Comparison of ENCODE assay signal across 8 cellular contexts in genomic region chr2:240586919-240587800, GRCh38. TPM values are rescaled to one million over a fixed set of nuclear protein-coding genes. Genes with fewer than 3 reads are reported as not detected.
DNase-seq lines count a peak whose midpoint lies in the region; ATAC-seq and TF ChIP-seq lines count a peak whose summit lies in the region.

No MANE protein-coding gene starts in this region.

- H3K27me3 Mint-ChIP-seq in activated T-cell treated with anti-CD3 and anti-CD28 coated beads, Interleukin-2, amount 50 U/mL, for 72 hours (ENCODE audit: low read depth): no peaks in the 10 kb centered on the region

- H3K27ac ChIP-seq in ovary: peak overlapping the region in 1 of 2 donors; percentile 95

- no peaks in the 10 kb centered on the region for H3K36me3 Mint-ChIP-seq in activated T-cell treated with anti-CD3 and anti-CD28 coated beads, Interleukin-2, amount 50 U/mL, for 72 hours (ENCODE audit: insufficient read depth in 2 of 2)

- peak; percentile 53 for DNase-seq in GM03348 (ENCODE audit: low spot score)
- peak; percentile 82 for DNase-seq in NCI-H748 (lab: John Stamatoyannopoulos, UW; ENCODE audit: unreplicated experiment)
- DNase-seq in activated T-cell treated with anti-CD3 and anti-CD28 coated beads, Interleukin-2, amount 50 U/mL, for 72 hours: peak; percentile 67 to 70
- DNase-seq in fibroblast of pulmonary artery (ENCODE audit: low read depth): no peak
- DNase-seq in ovary: peak in 3 of 5 donors; percentile 21 to 51 (median 30)
- DNase-seq in HCEC 1CT: no peak
- DNase-seq in GDM1 (lab: John Stamatoyannopoulos, UW): no peak

- TF ChIP-seq EP300 in ovary (IDR thresholded peaks at IDR 0.05): no peak

- TF ChIP-seq CTCF in fibroblast of pulmonary artery (IDR thresholded peaks at IDR 0.05; ENCODE audit: low read length, missing control alignments) (no peak), ovary (IDR thresholded peaks at IDR 0.05) (no peak)

- peak overlapping the region; percentile 76 to 95 for H3K4me3 Mint-ChIP-seq in activated T-cell treated with anti-CD3 and anti-CD28 coated beads, Interleukin-2, amount 50 U/mL, for 72 hours

- 2 to 5% (median 2%) methylated on average over 36 to 62 of the region's 62 CpGs for WGBS in ovary, 3 donors

- no peaks in the 10 kb centered on the region for H3K9me3 ChIP-seq in ovary

- no peak for TF ChIP-seq POLR2A in ovary (IDR thresholded peaks at IDR 0.05)

- peak; percentile 1 for ATAC-seq in HG02852 (IDR thresholded peaks at IDR 0.05; ENCODE audit: unreplicated experiment)
- peak; percentile 35 to 36 for ATAC-seq in activated T-cell treated with anti-CD3 and anti-CD28 coated beads, Interleukin-2, amount 50 U/mL, for 72 hours (replicated peaks in 1 of 2)

- peaks cover 21% of the 10 kb centered on the region for H3K4me1 ChIP-seq in ovary (ENCODE audit: insufficient read depth)

- intact Hi-C loops in ovary (cut with DNase I): no loop called here

- H3K27me3 ChIP-seq in ovary: no peaks in the 10 kb centered on the region

- H3K4me3 ChIP-seq in fibroblast of pulmonary artery (replicated peaks; ENCODE audit: low read depth, low read length) (peak overlapping the region; percentile 99), ovary (peak overlapping the region; percentile 84)

- H3K27ac Mint-ChIP-seq in activated T-cell treated with anti-CD3 and anti-CD28 coated beads, Interleukin-2, amount 50 U/mL, for 72 hours: peak overlapping the region; percentile 87

- H3K9me3 Mint-ChIP-seq in activated T-cell treated with anti-CD3 and anti-CD28 coated beads, Interleukin-2, amount 50 U/mL, for 72 hours: no peaks in the 10 kb centered on the region

- no peaks in the 10 kb centered on the region for H3K36me3 ChIP-seq in ovary

- H3K4me1 Mint-ChIP-seq in activated T-cell treated with anti-CD3 and anti-CD28 coated beads, Interleukin-2, amount 50 U/mL, for 72 hours (ENCODE audit: low read depth): peaks cover 48% of the 10 kb centered on the region

RNA-seq across cellular contexts. Expression of gene CAPN10, which starts 0.6 kb away (rescaled TPM):
- total RNA-seq in activated T-cell treated with anti-CD3 and anti-CD28 coated beads, Interleukin-2, amount 50 U/mL, for 72 hours: 10 to 100 TPM; 36.9 to 43.7 TPM
- total RNA-seq in ovary: 10 to 100 TPM; 15.5 to 34.3 (median 26.8) TPM
- 10 to 100 TPM in 1 of 2 donors, 1 to 10 TPM in 1; 2.2 to 21.7 TPM for polyA plus RNA-seq in ovary

RNA-seq across cellular contexts. Expression of gene RNPEPL1, which starts 18.9 kb away (rescaled TPM):
- total RNA-seq in activated T-cell treated with anti-CD3 and anti-CD28 coated beads, Interleukin-2, amount 50 U/mL, for 72 hours: 10 to 100 TPM; 74.0 to 77.3 TPM
- total RNA-seq in ovary: 10 to 100 TPM; 15.1 to 25.2 (median 23.2) TPM
- 10 to 100 TPM in 1 of 2 donors, 1 to 10 TPM in 1; 3.5 to 27.3 TPM for polyA plus RNA-seq in ovary

RNA-seq across cellular contexts. Expression of gene DUSP28, which starts 27.0 kb away (rescaled TPM):
- total RNA-seq in activated T-cell treated with anti-CD3 and anti-CD28 coated beads, Interleukin-2, amount 50 U/mL, for 72 hours: 1 to 10 TPM; 7.1 to 7.3 TPM
- 1 to 10 TPM; 2.7 to 9.9 (median 4.3) TPM for total RNA-seq in ovary
- polyA plus RNA-seq in ovary: 1 to 10 TPM; 4.0 to 5.3 TPM

RNA-seq across cellular contexts. Expression of gene ANKMY1, which starts 29.4 kb away (rescaled TPM):
- 10 to 100 TPM; 31.6 to 44.9 TPM for total RNA-seq in activated T-cell treated with anti-CD3 and anti-CD28 coated beads, Interleukin-2, amount 50 U/mL, for 72 hours
- 10 to 100 TPM; 13.7 to 24.2 (median 21.6) TPM for total RNA-seq in ovary
- polyA plus RNA-seq in ovary: 10 to 100 TPM; 11.5 to 13.8 TPM

RNA-seq across cellular contexts. Expression of gene GPR35, which starts 38.1 kb away (rescaled TPM):
- total RNA-seq in activated T-cell treated with anti-CD3 and anti-CD28 coated beads, Interleukin-2, amount 50 U/mL, for 72 hours: 10 to 100 TPM; 48.2 to 50.7 TPM
- total RNA-seq in ovary: 1 to 10 TPM; 2.1 to 4.2 (median 2.5) TPM
- 1 to 10 TPM in 1 of 2 donors, under 1 TPM in 1; 0.27 to 2.2 TPM for polyA plus RNA-seq in ovary

Comparison
In these comparisons a context has a peak if more than half of its experiments do, and no peak if none do; other contexts are left out.
1. DNase-seq: peak in GM03348 (single experiment), NCI-H748 (single experiment), activated T-cell treated with anti-CD3 and anti-CD28 coated beads, Interleukin-2, amount 50 U/mL, for 72 hours (2 of 2) and ovary (3 of 5); none in fibroblast of pulmonary artery (single experiment), HCEC 1CT (single experiment) and GDM1 (single experiment).